ENCODE assay signal across 9 cellular contexts in the genomic region with DNA sequence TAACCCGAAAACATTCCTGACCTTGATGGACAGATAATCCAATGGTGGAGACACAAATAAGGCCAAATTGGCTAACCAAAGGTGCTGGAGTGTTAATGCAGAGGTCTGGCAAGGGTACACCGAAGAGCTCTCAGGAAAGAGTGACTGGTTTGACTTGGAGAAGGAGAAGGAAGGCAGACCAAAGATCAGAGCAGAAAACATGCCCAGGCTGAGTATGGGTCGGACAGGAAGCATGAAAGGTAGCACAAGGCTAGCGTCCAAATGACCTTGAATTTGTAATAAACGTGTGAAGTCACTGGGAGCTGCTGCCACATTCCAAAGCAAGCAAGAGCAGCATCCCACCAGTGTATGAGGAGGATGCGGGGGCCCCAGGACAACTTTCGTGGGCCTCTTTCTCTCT. TPM values are rescaled to one million over a fixed set of nuclear protein-coding genes. Genes with fewer than 3 reads are reported as not detected.
DNase-seq lines count a peak whose midpoint lies in the region; FAIRE-seq and TF ChIP-seq lines count a peak whose summit lies in the region.
"Had no signal": no experiment of that assay in that cellular context is flagged by ENCODE, and none has a peak within 500 bp of the region (broad histone marks: within the 10 kb centered on the region; RNA-seq: fewer than 3 reads in every experiment).

No MANE protein-coding gene starts in this region.

- H3K4me1 ChIP-seq in GM23248 (ENCODE audit: insufficient read depth) (peaks cover 41% of the 10 kb centered on the region), astrocyte (ENCODE audit: insufficient read depth, low read length) (peaks cover 31% of the 10 kb centered on the region), left ventricle myocardium inferior (peaks cover 74% of the 10 kb centered on the region), prostate gland (replicated peaks) (peaks cover 14% of the 10 kb centered on the region)

- no peaks in the 10 kb centered on the region for H3K27me3 Mint-ChIP-seq in astrocyte (ENCODE audit: low read depth, unreplicated experiment)

- H3K9me3 Mint-ChIP-seq in astrocyte (ENCODE audit: unreplicated experiment), result no peaks in the 10 kb centered on the region

- H4K20me1 ChIP-seq in GM23248 (ENCODE audit: insufficient read depth), result no peaks in the 10 kb centered on the region
- H4K20me1 ChIP-seq in astrocyte (ENCODE audit: insufficient read depth, low read length), result peaks cover 71% of the 10 kb centered on the region

- H3K27ac ChIP-seq in GM23248 (no peak overlapping the region), astrocyte (ENCODE audit: low read depth, low read length) (peak overlapping the region; percentile 1), left ventricle myocardium inferior (replicated peaks) (peak overlapping the region; percentile 69), prostate gland (peak overlapping the region; percentile 21 to 30)

- H3K36me3 ChIP-seq in GM23248 (ENCODE audit: low read depth) (peaks cover 4% of the 10 kb centered on the region), astrocyte (ENCODE audit: insufficient read depth, low read length) (no peaks in the 10 kb centered on the region), left ventricle myocardium inferior (no peaks in the 10 kb centered on the region), prostate gland (no peaks in the 10 kb centered on the region)

- H3K9ac ChIP-seq in GM23248, result no peak overlapping the region
- H3K9ac ChIP-seq in astrocyte (ENCODE audit: low read length), result no peak overlapping the region

- peak overlapping the region; percentile 52 for H3K4me2 ChIP-seq in GM23248 (ENCODE audit: unreplicated experiment)
- peak overlapping the region; percentile 53 for H3K4me2 ChIP-seq in astrocyte (ENCODE audit: low read length)

- H3K4me3 Mint-ChIP-seq in astrocyte (ENCODE audit: unreplicated experiment), result no peak overlapping the region

- in situ Hi-C loops in GM23248 (cut with MboI), result no loop called here

- H3K9me3 ChIP-seq in GM23248 (ENCODE audit: low read depth) (no peaks in the 10 kb centered on the region), astrocyte (ENCODE audit: insufficient read depth, low read depth, low read length) (no peaks in the 10 kb centered on the region), left ventricle myocardium inferior (replicated peaks) (no peaks in the 10 kb centered on the region), prostate gland (no peaks in the 10 kb centered on the region)

- H3K4me3 ChIP-seq in GM23248 (no peak overlapping the region), astrocyte (ENCODE audit: insufficient read depth, low read depth, low read length) (no peak overlapping the region), left ventricle myocardium inferior (peak overlapping the region; percentile 22), prostate gland (no peak overlapping the region)

- DNase-seq in GM23248 (no peak), astrocyte (ENCODE audit: low read depth) (no peak), left ventricle myocardium inferior (no peak), prostate gland (ENCODE audit: low spot score) (no peak), NCI-H2107 (lab: John Stamatoyannopoulos, UW) (no peak), anterior cingulate cortex (lab: John Stamatoyannopoulos, UW) (no peak), MV-4-11 (lab: John Stamatoyannopoulos, UW) (no peak), medulla oblongata (ENCODE audit: extremely low spot score) (no peak)
- DNase-seq: foreskin melanocyte had no signal

- H3F3A ChIP-seq in GM23248 (ENCODE audit: insufficient read depth), result peaks cover 21% of the 10 kb centered on the region; the same call in 1 of the 2 replicates

- H3K79me2 ChIP-seq in GM23248 (ENCODE audit: insufficient read depth) (peaks cover 95% of the 10 kb centered on the region), astrocyte (ENCODE audit: insufficient read depth, low read length) (peaks cover 75% of the 10 kb centered on the region)

- TF ChIP-seq POLR2A in prostate gland (IDR thresholded peaks at IDR 0.05), result no peak

- peaks cover 52% of the 10 kb centered on the region for H3K4me1 Mint-ChIP-seq in astrocyte (ENCODE audit: low read depth, unreplicated experiment)

- H2AFZ ChIP-seq in GM23248 (no peak overlapping the region), astrocyte (ENCODE audit: low read depth, low read length) (no peak overlapping the region)

- WGBS in GM23248 (ENCODE audit: low coverage in 1 of 2, low lambda C conversion rate in 2 of 2, missing lambda C conversion rate in 2 of 2), 2 experiments, result 78 to 79% methylated on average over 7 of the region's 7 CpGs
- 38% methylated on average over 7 of the region's 7 CpGs for WGBS in prostate gland

- peak overlapping the region; percentile 22 for H3K27ac Mint-ChIP-seq in astrocyte (ENCODE audit: unreplicated experiment)

- FAIRE-seq in astrocyte (lab: Jason Lieb, UNC), result no peak

- no peak for TF ChIP-seq CTCF in astrocyte (IDR thresholded peaks at IDR 0.05; ENCODE audit: insufficient read depth, low read depth, low read length)
- TF ChIP-seq CTCF in left ventricle myocardium inferior (IDR thresholded peaks at IDR 0.05; ENCODE audit: borderline replicate concordance), result no peak
- TF ChIP-seq CTCF in prostate gland (IDR thresholded peaks at IDR 0.05), result no peak

- no peaks in the 10 kb centered on the region for H3K9me2 ChIP-seq in GM23248 (ENCODE audit: insufficient read depth)

- H3K27me3 ChIP-seq in GM23248 (replicated peaks; ENCODE audit: insufficient read depth), result no peaks in the 10 kb centered on the region
- H3K27me3 ChIP-seq in astrocyte (ENCODE audit: insufficient read depth, low read length), result no peaks in the 10 kb centered on the region
- no peaks in the 10 kb centered on the region for H3K27me3 ChIP-seq in left ventricle myocardium inferior (ENCODE audit: low read depth)
- H3K27me3 ChIP-seq in prostate gland (replicated peaks; ENCODE audit: insufficient read depth), result no peaks in the 10 kb centered on the region

- no peaks in the 10 kb centered on the region for H3K36me3 Mint-ChIP-seq in astrocyte (ENCODE audit: low read depth, unreplicated experiment)

- intact Hi-C loops in left ventricle myocardium inferior (cut with micrococcal nuclease), result no loop called here
- intact Hi-C loops in prostate gland (cut with DNase I), result loop anchor here (10.0 kb wide), 1 partner anchor 60 kb away; no protein-coding TSS in a partner anchor

RNA-seq across cellular contexts. Expression of a gene that starts 45.7 kb away (rescaled TPM):
- total RNA-seq in GM23248 (2014; rRNA removed; shearing (Covaris generic)), result 276 and 292 TPM in 2 replicates
- 28.5 and 35.0 TPM in 2 replicates for polyA plus RNA-seq in GM23248 (2016; fragmentation: Nextera tagmentation; extraction: Ambion mirVana)
- total RNA-seq in astrocyte (785 and 823 TPM in 2 replicates), left ventricle myocardium inferior (332 TPM), prostate gland (100 to 1,000 TPM; 267 to 564 TPM)
